Comparison of ENCODE assay signal across 8 cellular contexts in genomic region chr5:95646569-95647330, GRCh38. TPM values are rescaled to one million over a fixed set of nuclear protein-coding genes. Genes with fewer than 3 reads are reported as not detected.
DNase-seq lines count a peak whose midpoint lies in the region; ATAC-seq and TF ChIP-seq lines count a peak whose summit lies in the region.

Gene RFESD (plus strand): TSS chr5:95646777. CDS start chr5:95652272, 5,495 bp downstream.

- peak within 1 kb of the TSS; percentile 78 for H3K4me3 Mint-ChIP-seq in GM23338
- H3K4me3 Mint-ChIP-seq in nephron = peak within 1 kb of the TSS; percentile 83 to 89 (median 86)

- no peaks in the 10 kb centered on the region for H3K4me1 ChIP-seq in GM23338 (ENCODE audit: insufficient read depth)
- peaks cover 7% of the 10 kb centered on the region for H3K4me1 ChIP-seq in RWPE2 (ENCODE audit: insufficient read depth, poor library complexity, severe bottlenecking)

- no peaks in the 10 kb centered on the region for H3K79me2 ChIP-seq in GM23338 (replicated peaks; ENCODE audit: insufficient read depth)

- H3K36me3 ChIP-seq in GM23338 (ENCODE audit: insufficient read depth) (no peaks in the 10 kb centered on the region), RWPE2 (ENCODE audit: low read depth) (peaks cover 3% of the 10 kb centered on the region; the same call in 1 of the 2 replicates)

- H3K4me2 ChIP-seq in GM23338 = peak within 1 kb of the TSS; percentile 84

- H3K4me1 Mint-ChIP-seq in GM23338 = no peaks in the 10 kb centered on the region
- no peaks in the 10 kb centered on the region for H3K4me1 Mint-ChIP-seq in nephron

- H3K27me3 ChIP-seq in GM23338 (ENCODE audit: insufficient read depth) (no peaks in the 10 kb centered on the region), RWPE2 (ENCODE audit: insufficient read depth, poor library complexity, severe bottlenecking) (no peaks in the 10 kb centered on the region)

- no peaks in the 10 kb centered on the region for H3K9me3 ChIP-seq in RWPE2 (ENCODE audit: severe bottlenecking)

- DNase-seq in ELF-1 (ENCODE audit: low read depth, low spot score) (peak; percentile 98), GM23338 (ENCODE audit: low spot score) (peak; percentile 98), Kasumi-1 (lab: John Stamatoyannopoulos, UW) (peak; percentile 91 to 93), RWPE2 (ENCODE audit: low spot score) (peak; percentile 99), fibroblast of the aortic adventitia (ENCODE audit: low read depth) (peak; percentile 90)
- peak; percentile 97 for DNase-seq in activated effector memory CD4-positive, alpha-beta T cell treated with anti-CD3 and anti-CD28 coated beads, Interleukin-2, amount 50 U/mL, for 16 hours
- DNase-seq in stimulated activated naive CD8-positive, alpha-beta T cell treated with anti-CD3 and anti-CD28 coated beads, Interleukin-15, Interleukin-2, amounts not matched to agents 100 U/mL and 50 U/mL, for 24 hours = peak; percentile 98

- H3K27me3 Mint-ChIP-seq in GM23338 (ENCODE audit: insufficient read depth, low read depth, poor library complexity) (peaks cover 8% of the 10 kb centered on the region), nephron (ENCODE audit: low read depth) (peaks cover 3% of the 10 kb centered on the region)

- ATAC-seq in GM23338 = peak; percentile 98
- ATAC-seq in RWPE2 (ENCODE audit: low read depth) = peak; percentile 95
- peak; percentile 98 for ATAC-seq in stimulated activated naive CD8-positive, alpha-beta T cell treated with anti-CD3 and anti-CD28 coated beads, Interleukin-15, Interleukin-2, amounts not matched to agents 100 U/mL and 50 U/mL, for 24 hours

- H3K36me3 Mint-ChIP-seq in GM23338 (ENCODE audit: low read depth) (no peaks in the 10 kb centered on the region), nephron (ENCODE audit: low read depth) (no peaks in the 10 kb centered on the region)

- no peaks in the 10 kb centered on the region for H3F3A ChIP-seq in GM23338 (replicated peaks; ENCODE audit: low read depth)

- H3K27ac Mint-ChIP-seq in GM23338 (peak within 1 kb of the TSS; percentile 82; the same call in 1 of the 2 replicates), nephron (peak within 1 kb of the TSS; percentile 82 to 95 (median 94))

- H3K4me3 ChIP-seq in GM23338 (peak within 1 kb of the TSS; percentile 64), RWPE2 (ENCODE audit: severe bottlenecking) (peak within 1 kb of the TSS; percentile 34), fibroblast of the aortic adventitia (ENCODE audit: low read depth, low read length) (peak within 1 kb of the TSS; percentile 71)

- peak within 1 kb of the TSS; percentile 95 for H2AFZ ChIP-seq in GM23338

- H3K9me3 Mint-ChIP-seq in GM23338 = no peaks in the 10 kb centered on the region
- H3K9me3 Mint-ChIP-seq in nephron = no peaks in the 10 kb centered on the region

- TF ChIP-seq CTCF in GM23338 (conservative IDR thresholded peaks at IDR 0.05; ENCODE audit: low read depth in 2 of 2) (peak; percentile 8 to 38; a peak in 2 of 4 replicates), RWPE2 (IDR thresholded peaks at IDR 0.05; ENCODE audit: poor library complexity, severe bottlenecking) (peak; percentile 33), fibroblast of the aortic adventitia (IDR thresholded peaks at IDR 0.05; ENCODE audit: insufficient read depth, low read length) (peak; percentile 29), nephron (IDR thresholded peaks at IDR 0.05; ENCODE audit: unreplicated experiment in 3 of 3) (peak; percentile 25 to 35 (median 32))

- no peaks in the 10 kb centered on the region for H4K20me1 ChIP-seq in GM23338 (replicated peaks; ENCODE audit: insufficient read depth)

- H3K27ac ChIP-seq in GM23338 (ENCODE audit: low read depth) (peak within 1 kb of the TSS; percentile 85), RWPE2 (ENCODE audit: poor library complexity, severe bottlenecking) (peak within 1 kb of the TSS; percentile 58)

- H3K9me2 ChIP-seq in GM23338 (ENCODE audit: insufficient read depth) = no peaks in the 10 kb centered on the region

TF ChIP-seq in GM23338, 12 proteins besides CTCF, POLR2A, EP300 and RAD21:
- TF ChIP-seq POLR2AphosphoS5 (IDR thresholded peaks at IDR 0.05; ENCODE audit: low read depth) = peak; percentile 74
- TF ChIP-seq ETS1 (IDR thresholded peaks at IDR 0.05) = peak; percentile 56
- TF ChIP-seq CREB1 (CRISPR knock-in tag; IDR thresholded peaks at IDR 0.05; ENCODE audit: low read depth) = peak; percentile 84
- TF ChIP-seq STAT1 (IDR thresholded peaks at IDR 0.05; ENCODE audit: unreplicated experiment) = no peak
- no peak for TF ChIP-seq JUNB (IDR thresholded peaks at IDR 0.05; ENCODE audit: unreplicated experiment)
- no peak for TF ChIP-seq EZH2 (IDR thresholded peaks at IDR 0.05; ENCODE audit: low read depth, unreplicated experiment)

RNA-seq across cellular contexts. Expression of gene RFESD, which starts in this region (rescaled TPM):
- 2.4 and 6.3 TPM in 2 replicates for total RNA-seq in GM23338 (2014; rRNA removed; shearing (Covaris generic))
- polyA plus RNA-seq in GM23338 (2016; fragmentation: Nextera tagmentation; extraction: Ambion mirVana) = 6.9 and 7.1 TPM in 2 replicates
- total RNA-seq in fibroblast of the aortic adventitia (ENCODE audit: low replicate concordance) = 0.33 and 4.7 TPM in 2 replicates

Comparison
In these comparisons a context has a peak if more than half of its experiments do, and no peak if none do; other contexts are left out.
1. Peak in every context shown above with its lines: DNase-seq, ATAC-seq, H3K4me3 ChIP-seq and H3K27ac ChIP-seq.